In genomic region chr2:143481231-143481613, GRCh38 we compare ENCODE assay signal across 16 cellular contexts.
DNase-seq lines count a peak whose midpoint lies in the region; ATAC-seq and TF ChIP-seq lines count a peak whose summit lies in the region.
"Had no signal": no experiment of that assay in that cellular context is flagged by ENCODE, and none has a peak within 500 bp of the region (broad histone marks: within the 10 kb centered on the region; RNA-seq: fewer than 3 reads in every experiment).

No MANE protein-coding gene starts in this region.

- H3K27me3 ChIP-seq in adipocyte (replicated peaks; ENCODE audit: control insufficient read depth, insufficient read depth, low read length): no peaks in the 10 kb centered on the region
- no peaks in the 10 kb centered on the region for H3K27me3 ChIP-seq in gastroesophageal sphincter
- no peaks in the 10 kb centered on the region for H3K27me3 ChIP-seq in osteoblast (ENCODE audit: insufficient read depth, low read length)
- H3K27me3 ChIP-seq in tibial nerve: no peaks in the 10 kb centered on the region
- no peaks in the 10 kb centered on the region for H3K27me3 ChIP-seq in PC-9 (ENCODE audit: insufficient read depth, low read depth)

- ATAC-seq in gastroesophageal sphincter: peak; percentile 74

- H3K9ac ChIP-seq in adipocyte (ENCODE audit: low read length): peak overlapping the region; percentile 22

- H2AFZ ChIP-seq in osteoblast (ENCODE audit: low read length) (peak overlapping the region; percentile 11), PC-9 (no peak overlapping the region)

- H3K4me3 ChIP-seq in adipocyte (ENCODE audit: low read length): peak overlapping the region; percentile 12
- no peak overlapping the region for H3K4me3 ChIP-seq in gastroesophageal sphincter
- H3K4me3 ChIP-seq in osteoblast (ENCODE audit: insufficient read depth, low read length): no peak overlapping the region
- H3K4me3 ChIP-seq in tibial nerve: no peak overlapping the region
- no peak overlapping the region for H3K4me3 ChIP-seq in PC-9
- H3K4me3 ChIP-seq: HAP-1 had no signal

- no TSS peak for BruUV-seq in PC-9 (replicated peaks; lab: Mats Ljungman, UMichigan)

- H3K4me1 ChIP-seq in adipocyte (ENCODE audit: control insufficient read depth, insufficient read depth, low read length) (peaks cover 34% of the 10 kb centered on the region), gastroesophageal sphincter (peaks cover 0 to 28% (median 0%) of the 10 kb centered on the region in 3 donors), osteoblast (ENCODE audit: insufficient read depth, low read length) (no peaks in the 10 kb centered on the region), tibial nerve (peaks cover 0 to 50% (median 19%) of the 10 kb centered on the region in 4 donors), PC-9 (replicated peaks; ENCODE audit: insufficient read depth) (no peaks in the 10 kb centered on the region)

- TF ChIP-seq POLR2A in gastroesophageal sphincter (IDR thresholded peaks at IDR 0.05): no peak
- TF ChIP-seq POLR2A in tibial nerve (IDR thresholded peaks at IDR 0.05): no peak

- POLR2A ChIA-PET in PC-9 (lab: Charles Lee; ENCODE audit: unreplicated experiment): no interaction called here

- DNase-seq in adipocyte (ENCODE audit: low read depth): no peak
- no peak for DNase-seq in osteoblast (ENCODE audit: insufficient read length, low spot score, missing footprints)
- peak in 1 of 2 donors; percentile 53 for DNase-seq in tibial nerve (ENCODE audit: low spot score in 2 of 2)
- DNase-seq in cerebellum (ENCODE audit: low spot score): no peak
- no peak for DNase-seq in amygdala (lab: John Stamatoyannopoulos, UW)
- DNase-seq in Kasumi-1 (lab: John Stamatoyannopoulos, UW): no peak
- no peak for DNase-seq in PC-9
- DNase-seq: activated CD4-positive, alpha-beta T cell treated with anti-CD3 and anti-CD28 coated beads for 48 hours; activated naive CD4-positive, alpha-beta T cell treated with anti-CD3 and anti-CD28 coated beads, Interleukin-2, amount 50 U/mL, for 16 hours; activated T-cell treated with anti-CD3 and anti-CD28 coated beads for 4 hours; GF-D8; NCI-H187 treated with DMSO at 0.1 percent for 48 hours; NCI-H510A treated with DMSO at 0.1 percent for 48 hours; T1000 had no signal

- H3K27ac ChIP-seq in gastroesophageal sphincter (peak overlapping the region; percentile 34 to 71 (median 66)), osteoblast (ENCODE audit: low read depth, low read length) (no peak overlapping the region), tibial nerve (peak overlapping the region; percentile 66 to 90 (median 78)), PC-9 (no peak overlapping the region)

- H3K79me2 ChIP-seq in osteoblast (ENCODE audit: insufficient read depth, low read length): no peaks in the 10 kb centered on the region
- no peaks in the 10 kb centered on the region for H3K79me2 ChIP-seq in PC-9 (ENCODE audit: low read depth)

- H3K9me3 ChIP-seq in adipocyte (ENCODE audit: control insufficient read depth, low read length) (no peaks in the 10 kb centered on the region), gastroesophageal sphincter (no peaks in the 10 kb centered on the region), osteoblast (ENCODE audit: low read depth, low read length) (no peaks in the 10 kb centered on the region), tibial nerve (no peaks in the 10 kb centered on the region), PC-9 (ENCODE audit: insufficient read depth, low read depth) (no peaks in the 10 kb centered on the region; the same call in 1 of the 2 replicates)
- H3K9me3 ChIP-seq: HAP-1 had no signal

- H3K36me3 ChIP-seq in adipocyte (ENCODE audit: control insufficient read depth, insufficient read depth, low read length, severe bottlenecking) (no peaks in the 10 kb centered on the region), gastroesophageal sphincter (no peaks in the 10 kb centered on the region), osteoblast (ENCODE audit: insufficient read depth, low read length) (no peaks in the 10 kb centered on the region), tibial nerve (no peaks in the 10 kb centered on the region), PC-9 (ENCODE audit: low read depth) (no peaks in the 10 kb centered on the region)
- H3K36me3 ChIP-seq: HAP-1 had no signal

- no peaks in the 10 kb centered on the region for H4K20me1 ChIP-seq in osteoblast (ENCODE audit: insufficient read depth, low read length)
- no peaks in the 10 kb centered on the region for H4K20me1 ChIP-seq in PC-9 (ENCODE audit: insufficient read depth)

- TF ChIP-seq CTCF in gastroesophageal sphincter (IDR thresholded peaks at IDR 0.05): no peak
- no peak for TF ChIP-seq CTCF in osteoblast (IDR thresholded peaks at IDR 0.05; ENCODE audit: extremely low read depth, low read depth, low read length)
- TF ChIP-seq CTCF in tibial nerve (IDR thresholded peaks at IDR 0.05): no peak
- no peak for TF ChIP-seq CTCF in PC-9 (conservative IDR thresholded peaks at IDR 0.05)

- WGBS in gastroesophageal sphincter (ENCODE audit: low coverage in 1 of 2), 2 donors: 39 to 49% methylated on average over 4 of the region's 4 CpGs
- 21 to 31% methylated on average over 4 of the region's 4 CpGs for WGBS in tibial nerve, 2 donors

- intact Hi-C loops in PC-9 (cut with micrococcal nuclease; ENCODE audit: unreplicated experiment): no loop called here

- H3F3A ChIP-seq in PC-9 (ENCODE audit: insufficient read depth, low read depth): no peaks in the 10 kb centered on the region

- TF ChIP-seq EP300 in gastroesophageal sphincter (IDR thresholded peaks at IDR 0.05) (no peak), tibial nerve (IDR thresholded peaks at IDR 0.05) (peak in 1 of 2 donors; percentile 71)

- H3K4me2 ChIP-seq in osteoblast (ENCODE audit: insufficient read depth, low read length) (peak overlapping the region; percentile 8), PC-9 (no peak overlapping the region)

- H3K9me2 ChIP-seq in PC-9 (ENCODE audit: insufficient read depth): no peaks in the 10 kb centered on the region

- CTCF ChIA-PET in PC-9 (lab: Charles Lee): no interaction called here

Comparison
In these comparisons a context has a peak if more than half of its experiments do, and no peak if none do; other contexts are left out.
1. H3K27ac ChIP-seq: peak in gastroesophageal sphincter (4 of 4) and tibial nerve (4 of 4); none in osteoblast (single experiment) and PC-9 (single experiment).